In the genomic region with DNA sequence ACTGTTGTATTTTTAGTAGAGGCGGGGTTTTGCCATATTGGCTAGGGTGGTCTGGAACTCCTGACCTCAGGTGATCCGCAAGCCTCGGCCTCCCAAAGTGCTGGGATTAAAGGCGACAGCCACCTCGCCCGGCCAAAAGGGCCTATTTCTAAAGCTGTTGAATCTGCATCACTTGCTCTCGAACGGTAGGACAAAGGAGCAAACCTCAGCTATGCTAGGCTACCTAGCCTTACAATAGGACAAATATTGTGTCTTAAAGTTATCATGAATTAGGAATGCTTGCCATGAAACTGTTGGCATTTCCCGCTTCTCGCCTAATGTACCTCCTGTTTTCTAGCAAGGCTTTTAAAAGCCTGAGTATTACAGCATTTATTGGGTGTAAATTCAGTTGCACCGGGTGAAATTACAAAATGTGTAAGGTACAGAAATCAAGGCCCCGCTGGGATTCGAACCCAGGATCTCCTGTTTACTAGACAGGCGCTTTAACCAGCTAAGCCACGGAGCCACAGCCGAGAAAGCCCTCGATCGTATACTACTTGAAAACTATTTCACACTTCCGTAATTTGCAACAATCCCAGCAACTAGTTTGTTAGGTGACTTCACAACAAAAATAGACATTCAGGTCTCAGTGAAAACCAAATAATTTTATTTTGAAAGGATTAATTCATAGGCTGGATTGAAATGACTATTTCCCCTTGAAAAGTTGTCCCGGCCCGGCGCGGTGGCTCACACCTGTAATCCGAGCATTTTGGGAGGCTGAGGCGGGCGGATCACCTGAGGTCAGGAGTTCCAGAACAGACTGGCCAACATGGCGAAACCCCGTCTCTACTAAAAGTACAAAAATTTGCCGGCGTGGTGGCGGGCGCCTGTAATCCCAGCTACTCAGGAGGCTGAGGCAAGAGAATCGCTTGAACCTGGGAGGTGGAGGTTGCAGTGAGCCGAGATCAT, we compare ENCODE assay signal across 8 cellular contexts.
DNase-seq lines count a peak whose midpoint lies in the region; ATAC-seq, FAIRE-seq and TF ChIP-seq lines count a peak whose summit lies in the region.

No MANE protein-coding gene starts in this region.

- ATAC-seq in GM21423 (IDR thresholded peaks at IDR 0.05; ENCODE audit: unreplicated experiment) (no peak), GM21576 (IDR thresholded peaks at IDR 0.05; ENCODE audit: unreplicated experiment) (no peak)

- H3K27ac ChIP-seq in Peyer's patch (no peak overlapping the region), iPS-20b (ENCODE audit: low read length) (no peak overlapping the region)

- DNase-seq in Caco-2, result peak; percentile 66 to 74
- DNase-seq in HT1080 (ENCODE audit: low read depth), result peak; percentile 94
- peak in 2 of 3 donors; percentile 32 to 56 for DNase-seq in Peyer's patch
- peak; percentile 18 for DNase-seq in activated T-helper 1 cell treated with Interleukin-2 at 50 U/mL for 16 hours (ENCODE audit: low read depth)
- peak; percentile 67 for DNase-seq in urothelium cell line (ENCODE audit: low spot score)

- H3K9me3 ChIP-seq in Caco-2 (no peaks in the 10 kb centered on the region), Peyer's patch (peaks cover 0 to 9% (median 2%) of the 10 kb centered on the region in 4 donors), iPS-20b (ENCODE audit: insufficient read depth, low read depth, low read length) (no peaks in the 10 kb centered on the region)

- no peak overlapping the region for H3K4me3 Mint-ChIP-seq in Caco-2 (ENCODE audit: unreplicated experiment)

- intact Hi-C loops in Caco-2 (cut with micrococcal nuclease; ENCODE audit: unreplicated experiment), result loop anchor here (5.0 kb wide), 3 partner anchors 32 to 387 kb away; no protein-coding TSS in a partner anchor

- H3K36me3 Mint-ChIP-seq in Caco-2 (ENCODE audit: insufficient read depth, unreplicated experiment), result peaks cover 23% of the 10 kb centered on the region

- peaks cover 8% of the 10 kb centered on the region for H3K4me1 Mint-ChIP-seq in Caco-2 (ENCODE audit: low read depth, unreplicated experiment)

- H3K4me3 ChIP-seq in Caco-2 (ENCODE audit: low read depth, low read length) (no peak overlapping the region), Peyer's patch (no peak overlapping the region), iPS-20b (ENCODE audit: low read length) (peak overlapping the region; percentile 60)

- H3K36me3 ChIP-seq in Caco-2 (ENCODE audit: control insufficient read depth, insufficient read depth, low read length) (no peaks in the 10 kb centered on the region), Peyer's patch (no peaks in the 10 kb centered on the region), iPS-20b (ENCODE audit: insufficient read depth, low read depth, low read length) (no peaks in the 10 kb centered on the region)

- H3K27ac Mint-ChIP-seq in Caco-2 (ENCODE audit: unreplicated experiment), result no peak overlapping the region

- H3K9ac ChIP-seq in iPS-20b (ENCODE audit: low read depth, low read length), result no peak overlapping the region

- no peak for FAIRE-seq in urothelium cell line (lab: Jason Lieb, UNC)

- TF ChIP-seq POLR2A in Peyer's patch (IDR thresholded peaks at IDR 0.05), result no peak

- CTCF ChIA-PET in Caco-2 (lab: Charles Lee), result no interaction called here

- H3K4me1 ChIP-seq in Caco-2, result no peaks in the 10 kb centered on the region
- peaks cover 0 to 5% (median 0%) of the 10 kb centered on the region in 4 donors for H3K4me1 ChIP-seq in Peyer's patch
- H3K4me1 ChIP-seq in iPS-20b (ENCODE audit: insufficient read depth, low read length), result no peaks in the 10 kb centered on the region

- no peaks in the 10 kb centered on the region for H3K9me3 Mint-ChIP-seq in Caco-2 (ENCODE audit: unreplicated experiment)

- H3K27me3 ChIP-seq in Caco-2 (replicated peaks; ENCODE audit: control insufficient read depth, insufficient read depth, low read length), result no peaks in the 10 kb centered on the region
- peaks cover 0 to 22% of the 10 kb centered on the region in 2 donors for H3K27me3 ChIP-seq in Peyer's patch
- peaks cover 33% of the 10 kb centered on the region; the same call in 1 of the 2 replicates for H3K27me3 ChIP-seq in iPS-20b (ENCODE audit: insufficient read depth, low read length)

- TF ChIP-seq CTCF in Caco-2 (IDR thresholded peaks at IDR 0.05; ENCODE audit: insufficient read depth in 1 of 2, low read depth in 1 of 2, low read length in 1 of 2, severe bottlenecking in 1 of 2, unreplicated experiment in 1 of 2) (no peak), Peyer's patch (IDR thresholded peaks at IDR 0.05) (no peak)

- POLR2A ChIA-PET in Caco-2 (lab: Charles Lee), result no interaction called here

- no peaks in the 10 kb centered on the region for H3K27me3 Mint-ChIP-seq in Caco-2 (ENCODE audit: insufficient read depth, unreplicated experiment)

- TSS peak; percentile 92 for BruUV-seq in Caco-2 (replicated peaks; lab: Mats Ljungman, UMichigan)

Comparison
In these comparisons a context has a peak if more than half of its experiments do, and no peak if none do; other contexts are left out.
1. DNase-seq: peak in every context shown above with its lines; median percentile 94 in HT1080; 70 in Caco-2; 67 in urothelium cell line; 44 in Peyer's patch; 18 in activated T-helper 1 cell treated with Interleukin-2 at 50 U/mL for 16 hours.